8 cellular contexts compared by ENCODE assay signal in the genomic region with DNA sequence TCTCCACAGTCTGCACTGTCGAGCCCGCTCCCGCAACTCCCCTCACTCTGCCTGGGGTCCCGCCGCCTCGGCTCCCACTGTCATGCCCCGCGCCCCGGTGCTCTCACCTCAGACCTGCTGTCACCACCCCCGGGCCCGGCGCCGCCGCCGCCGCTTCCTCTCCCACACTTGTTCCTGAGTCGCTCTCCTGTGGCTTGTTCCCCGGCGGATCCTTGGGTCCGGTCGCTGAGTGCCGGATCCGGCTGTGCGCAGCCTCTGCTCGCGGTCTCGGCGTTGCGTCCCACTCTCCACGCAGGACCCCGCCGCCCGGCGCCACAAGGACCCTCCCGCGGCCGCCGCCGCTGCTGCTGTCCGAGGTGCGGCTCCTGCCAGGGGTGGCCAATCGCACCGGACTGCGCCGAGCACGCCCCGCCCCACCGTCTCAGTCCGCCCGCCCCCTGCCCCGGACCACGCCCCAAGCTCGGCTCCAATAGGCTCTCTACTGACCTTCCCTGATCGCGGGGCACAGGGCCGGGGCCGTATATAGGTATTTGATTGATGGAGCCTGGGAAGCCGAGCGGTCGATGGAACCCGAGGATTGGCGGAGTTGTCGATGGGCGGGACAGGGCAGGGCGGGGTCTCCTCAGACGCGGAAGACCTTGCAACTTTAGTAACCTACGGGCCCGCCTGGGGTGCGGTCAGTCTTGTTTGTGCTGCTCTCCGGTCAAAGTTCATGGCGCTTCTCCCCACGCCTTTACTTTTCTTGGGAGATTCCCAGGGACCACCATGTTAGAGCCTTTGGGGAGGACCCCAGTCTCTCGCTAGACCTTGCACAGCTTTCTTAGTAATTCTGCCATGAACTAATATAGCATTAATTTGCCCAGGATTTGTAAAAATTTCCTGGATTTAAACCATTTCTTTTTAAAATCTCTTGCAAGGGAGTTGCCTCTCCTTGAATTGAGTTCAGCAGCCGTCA. TPM values are rescaled to one million over a fixed set of nuclear protein-coding genes. Genes with fewer than 3 reads are reported as not detected.
A peak's percentile ranks its signal among the peaks of the same experiment; 100 is the strongest.
DNase-seq lines count a peak whose midpoint lies in the region; ATAC-seq, FAIRE-seq and TF ChIP-seq lines count a peak whose summit lies in the region.

A gene (minus strand): TSS at position 367 of the 955 bp plus-strand sequence. CDS start 117,340 bp downstream, outside the sequence.

- peak within 1 kb of the TSS; percentile 94 for H2AFZ ChIP-seq in smooth muscle cell (ENCODE audit: low read depth)

- H4K20me1 ChIP-seq in smooth muscle cell (ENCODE audit: low read depth), result peaks cover 7% of the 10 kb centered on the region

- H3K36me3 ChIP-seq in bronchial epithelial cell (ENCODE audit: control insufficient read depth, insufficient read depth, low read length) (no peaks in the 10 kb centered on the region), smooth muscle cell (ENCODE audit: low read depth) (no peaks in the 10 kb centered on the region)

- no peak for FAIRE-seq in bronchial epithelial cell (lab: Jason Lieb, UNC)

- H3K4me2 ChIP-seq in smooth muscle cell, result peak within 1 kb of the TSS; percentile 93

- H3K79me2 ChIP-seq in smooth muscle cell (ENCODE audit: low read depth), result peaks cover 13% of the 10 kb centered on the region

- H3K9me3 ChIP-seq in smooth muscle cell (replicated peaks; ENCODE audit: low read depth), result no peaks in the 10 kb centered on the region

- 1% methylated on average over 50 of the region's 75 CpGs for WGBS in smooth muscle cell (ENCODE audit: low lambda C conversion rate)

- POLR2A ChIA-PET in AG04449 (lab: Yijun Ruan, JAX), result interaction anchor here (0.6 to 0.7 kb wide), 4 partner anchors 8 to 1626 kb away, joined by 3 to 8 read pairs (median 4); no protein-coding TSS in a partner anchor

- H3K27me3 ChIP-seq in bronchial epithelial cell (ENCODE audit: control insufficient read depth, insufficient read depth, low read length), result no peaks in the 10 kb centered on the region
- peaks cover 25% of the 10 kb centered on the region for H3K27me3 ChIP-seq in smooth muscle cell (ENCODE audit: low read depth)

- H3K9ac ChIP-seq in smooth muscle cell (ENCODE audit: low read depth), result peak within 1 kb of the TSS; percentile 53

- peak; percentile 84 for ATAC-seq in GM18907 (IDR thresholded peaks at IDR 0.05; ENCODE audit: unreplicated experiment)
- ATAC-seq in HG03159 (IDR thresholded peaks at IDR 0.05; ENCODE audit: unreplicated experiment), result peak; percentile 75

- H3F3A ChIP-seq in smooth muscle cell (ENCODE audit: low read depth), result peaks cover 3% of the 10 kb centered on the region

- peaks cover 11% of the 10 kb centered on the region for H3K4me1 ChIP-seq in smooth muscle cell (ENCODE audit: low read depth)

- DNase-seq in AG04449 (ENCODE audit: low read depth, low spot score) (peak; percentile 95), NCI-H2227 treated with DMSO at 0.1 percent for 48 hours (lab: John Stamatoyannopoulos, UW) (peak; percentile 99), bronchial epithelial cell (ENCODE audit: low read depth) (peak; percentile 88), iPS-NIHi11 (ENCODE audit: low spot score) (peak; percentile 94), smooth muscle cell (lab: John Stamatoyannopoulos, UW; ENCODE audit: unreplicated experiment) (peak; percentile 89)

- H3K4me3 ChIP-seq in AG04449 (ENCODE audit: low read depth, low read length) (peak within 1 kb of the TSS; percentile 89), WI38 (ENCODE audit: low read depth, low read length) (peak within 1 kb of the TSS; percentile 96), bronchial epithelial cell (ENCODE audit: low read depth, low read length) (peak within 1 kb of the TSS; percentile 92), smooth muscle cell (peak within 1 kb of the TSS; percentile 87)

- no peak for TF ChIP-seq CTCF in AG04449 (IDR thresholded peaks at IDR 0.05; ENCODE audit: insufficient read depth, low read length, missing control alignments)
- TF ChIP-seq CTCF in WI38 (IDR thresholded peaks at IDR 0.05; ENCODE audit: low read depth, low read length), result no peak
- TF ChIP-seq CTCF in bronchial epithelial cell (IDR thresholded peaks at IDR 0.05; ENCODE audit: insufficient read depth, low read length, severe bottlenecking), result no peak
- no peak for TF ChIP-seq CTCF in smooth muscle cell (IDR thresholded peaks at IDR 0.05; ENCODE audit: borderline replicate concordance, insufficient read depth, poor library complexity, severe bottlenecking)

- CTCF ChIA-PET in AG04449 (lab: Yijun Ruan, JAX), result interaction anchor here (1.0 to 10.7 kb wide), 7 partner anchors 8 to 253 kb away, joined by 3 to 589 read pairs (median 6); no protein-coding TSS in a partner anchor

- H3K27ac ChIP-seq in smooth muscle cell (ENCODE audit: low read depth), result no peak within 1 kb of the TSS

RNA-seq across cellular contexts. Expression of the gene that starts here (rescaled TPM):
- 25.3 and 34.3 TPM in 2 replicates for total RNA-seq in bronchial epithelial cell
- 7.1 and 7.3 TPM in 2 replicates for total RNA-seq in smooth muscle cell
- 7.9 and 18.2 TPM in 2 replicates for polyA plus RNA-seq in smooth muscle cell
